In genomic region chr17:19470529-19471261, GRCh38 we compare ENCODE assay signal across 1 cellular context.
TF ChIP-seq lines count a peak whose summit lies in the region.

No MANE protein-coding gene starts in this region.

TF ChIP-seq in HEK293, 187 proteins besides CTCF, POLR2A, EP300 and RAD21 (continued from another document):
- TF ChIP-seq ZNF280D (tag by site-specific recombination; IDR thresholded peaks at IDR 0.05) (no peak), ZBTB20 (tag by site-specific recombination; IDR thresholded peaks at IDR 0.05) (0 out of 2 replicates have a peak, but pooled peaks have one; percentile 34), ZNF670 (tag by site-specific recombination; IDR thresholded peaks at IDR 0.05; ENCODE audit: low read depth) (no peak), ZNF610 (tag by site-specific recombination; IDR thresholded peaks at IDR 0.05; ENCODE audit: borderline replicate concordance) (no peak), PATZ1 (tag by site-specific recombination; IDR thresholded peaks at IDR 0.05) (0 out of 2 replicates have a peak, but pooled peaks have one; percentile 24), ZBTB48 (tag by site-specific recombination; IDR thresholded peaks at IDR 0.05) (no peak), ZNF23 (tag by site-specific recombination; IDR thresholded peaks at IDR 0.05; ENCODE audit: borderline replicate concordance) (no peak), GLIS1 (tag by site-specific recombination; IDR thresholded peaks at IDR 0.05) (0 out of 2 replicates have a peak, but pooled peaks have one; percentile 25)
- TF ChIP-seq, protein P1, sequence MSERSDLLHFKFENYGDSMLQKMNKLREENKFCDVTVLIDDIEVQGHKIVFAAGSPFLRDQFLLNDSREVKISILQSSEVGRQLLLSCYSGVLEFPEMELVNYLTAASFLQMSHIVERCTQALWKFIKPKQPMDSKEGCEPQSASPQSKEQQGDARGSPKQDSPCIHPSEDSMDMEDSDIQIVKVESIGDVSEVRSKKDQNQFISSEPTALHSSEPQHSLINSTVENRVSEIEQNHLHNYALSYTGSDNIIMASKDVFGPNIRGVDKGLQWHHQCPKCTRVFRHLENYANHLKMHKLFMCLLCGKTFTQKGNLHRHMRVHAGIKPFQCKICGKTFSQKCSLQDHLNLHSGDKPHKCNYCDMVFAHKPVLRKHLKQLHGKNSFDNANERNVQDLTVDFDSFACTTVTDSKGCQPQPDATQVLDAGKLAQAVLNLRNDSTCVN (tag by site-specific recombination; optimal IDR thresholded peaks at IDR 0.05) = no peak
- TF ChIP-seq, protein P2, sequence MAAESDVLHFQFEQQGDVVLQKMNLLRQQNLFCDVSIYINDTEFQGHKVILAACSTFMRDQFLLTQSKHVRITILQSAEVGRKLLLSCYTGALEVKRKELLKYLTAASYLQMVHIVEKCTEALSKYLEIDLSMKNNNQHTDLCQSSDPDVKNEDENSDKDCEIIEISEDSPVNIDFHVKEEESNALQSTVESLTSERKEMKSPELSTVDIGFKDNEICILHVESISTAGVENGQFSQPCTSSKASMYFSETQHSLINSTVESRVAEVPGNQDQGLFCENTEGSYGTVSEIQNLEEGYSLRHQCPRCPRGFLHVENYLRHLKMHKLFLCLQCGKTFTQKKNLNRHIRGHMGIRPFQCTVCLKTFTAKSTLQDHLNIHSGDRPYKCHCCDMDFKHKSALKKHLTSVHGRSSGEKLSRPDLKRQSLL (tag by site-specific recombination; IDR thresholded peaks at IDR 0.05) = no peak
- TF ChIP-seq, protein P3, sequence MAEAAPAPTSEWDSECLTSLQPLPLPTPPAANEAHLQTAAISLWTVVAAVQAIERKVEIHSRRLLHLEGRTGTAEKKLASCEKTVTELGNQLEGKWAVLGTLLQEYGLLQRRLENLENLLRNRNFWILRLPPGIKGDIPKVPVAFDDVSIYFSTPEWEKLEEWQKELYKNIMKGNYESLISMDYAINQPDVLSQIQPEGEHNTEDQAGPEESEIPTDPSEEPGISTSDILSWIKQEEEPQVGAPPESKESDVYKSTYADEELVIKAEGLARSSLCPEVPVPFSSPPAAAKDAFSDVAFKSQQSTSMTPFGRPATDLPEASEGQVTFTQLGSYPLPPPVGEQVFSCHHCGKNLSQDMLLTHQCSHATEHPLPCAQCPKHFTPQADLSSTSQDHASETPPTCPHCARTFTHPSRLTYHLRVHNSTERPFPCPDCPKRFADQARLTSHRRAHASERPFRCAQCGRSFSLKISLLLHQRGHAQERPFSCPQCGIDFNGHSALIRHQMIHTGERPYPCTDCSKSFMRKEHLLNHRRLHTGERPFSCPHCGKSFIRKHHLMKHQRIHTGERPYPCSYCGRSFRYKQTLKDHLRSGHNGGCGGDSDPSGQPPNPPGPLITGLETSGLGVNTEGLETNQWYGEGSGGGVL (tag by site-specific recombination; IDR thresholded peaks at IDR 0.05) = no peak
